Comparison of ENCODE assay signal across 10 cellular contexts in the genomic region with DNA sequence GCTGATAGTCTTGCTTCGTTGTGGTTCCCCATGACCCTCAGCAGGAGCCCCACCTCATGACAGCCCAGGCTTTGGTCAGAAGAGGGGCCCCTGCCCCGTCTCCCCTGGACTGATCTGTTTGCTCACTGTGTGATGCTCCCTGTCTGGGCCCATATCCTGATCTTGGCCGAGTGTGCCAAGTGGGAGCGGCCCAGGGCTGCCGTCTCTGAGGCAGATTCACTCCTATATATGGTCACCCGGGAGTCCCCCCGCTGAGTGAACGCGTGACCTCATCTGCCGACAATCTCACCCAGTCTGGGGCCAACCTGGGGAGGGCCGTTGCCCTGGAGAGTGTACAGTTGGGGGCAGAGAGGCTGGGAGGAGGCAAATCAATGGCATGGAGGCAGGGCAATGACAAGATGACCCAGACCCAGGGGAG. TPM values are rescaled to one million over a fixed set of nuclear protein-coding genes. Genes with fewer than 3 reads are reported as not detected.
DNase-seq lines count a peak whose midpoint lies in the region; ATAC-seq, FAIRE-seq and TF ChIP-seq lines count a peak whose summit lies in the region.
"Had no signal": no experiment of that assay in that cellular context is flagged by ENCODE, and none has a peak within 500 bp of the region (broad histone marks: within the 10 kb centered on the region; RNA-seq: fewer than 3 reads in every experiment).

No MANE protein-coding gene starts in this region.

- H3K27ac Mint-ChIP-seq in activated T-cell treated with anti-CD3 and anti-CD28 coated beads, Interleukin-2, amount 50 U/mL, for 72 hours: no peak overlapping the region
- H3K27ac Mint-ChIP-seq: activated naive CD4-positive, alpha-beta T cell treated with anti-CD3 and anti-CD28 coated beads, Interleukin-2, amount 50 U/mL, for 72 hours; naive thymus-derived CD4-positive, alpha-beta T cell had no signal

- no peaks in the 10 kb centered on the region for H3K9me3 ChIP-seq in HepG2 (ENCODE audit: low read length)
- no peaks in the 10 kb centered on the region for H3K9me3 ChIP-seq in transverse colon

- peak in 1 of 2 experiments; percentile 35; a peak in 2 of 4 replicates for TF ChIP-seq POLR2A in HepG2 (IDR thresholded peaks at IDR 0.05; ENCODE audit: insufficient read depth in 1 of 2, low read depth in 2 of 2, low read length in 2 of 2)
- no peak for TF ChIP-seq POLR2A in transverse colon (IDR thresholded peaks at IDR 0.05)

- no peak for TF ChIP-seq RAD21 in HepG2 (CRISPR knock-in tag; IDR thresholded peaks at IDR 0.05)

- intact Hi-C loops in HepG2 (cut with micrococcal nuclease; ENCODE audit: unreplicated experiment) (no loop called here), transverse colon (cut with DNase I; ENCODE audit: low total_unique reads) (no loop called here)

- no peak for FAIRE-seq in HepG2 (lab: Jason Lieb, UNC)

- no peaks in the 10 kb centered on the region for H3K36me3 ChIP-seq in HepG2 (replicated peaks in 1 of 2; ENCODE audit: control insufficient read depth in 1 of 2, insufficient read depth in 2 of 2, low read length in 2 of 2)
- H3K36me3 ChIP-seq in transverse colon: no peaks in the 10 kb centered on the region

- no peaks in the 10 kb centered on the region for H3K36me3 Mint-ChIP-seq in activated T-cell treated with anti-CD3 and anti-CD28 coated beads, Interleukin-2, amount 50 U/mL, for 72 hours (ENCODE audit: insufficient read depth in 2 of 2)
- H3K36me3 Mint-ChIP-seq: activated naive CD4-positive, alpha-beta T cell treated with anti-CD3 and anti-CD28 coated beads, Interleukin-2, amount 50 U/mL, for 72 hours; naive thymus-derived CD4-positive, alpha-beta T cell had no signal

- in situ Hi-C loops in HepG2 (cut with HindIII; ENCODE audit: extremely low pct_ligation_motif_present, low pct_unique_long_range_greater_than_20kb): no loop called here
- in situ Hi-C loops in transverse colon (cut with MboI; ENCODE audit: low pct_ligation_motif_present in 1 of 4, low pct_unique_long_range_greater_than_20kb in 1 of 4, low sequenced_read_pairs in 3 of 4): no loop called here

- CTCF ChIA-PET in HepG2 (lab: Yijun Ruan, JAX; ENCODE audit: low intra/inter-chr PET ratio, low total read pairs): no interaction called here

- H3K9me3 Mint-ChIP-seq in activated T-cell treated with anti-CD3 and anti-CD28 coated beads, Interleukin-2, amount 50 U/mL, for 72 hours: no peaks in the 10 kb centered on the region
- H3K9me3 Mint-ChIP-seq: activated naive CD4-positive, alpha-beta T cell treated with anti-CD3 and anti-CD28 coated beads, Interleukin-2, amount 50 U/mL, for 72 hours; naive thymus-derived CD4-positive, alpha-beta T cell had no signal

- H3K27ac ChIP-seq in HepG2 (ENCODE audit: extremely low read length, insufficient read depth, low read length) (peak overlapping the region; percentile 48), transverse colon (peak overlapping the region; percentile 62 to 91 (median 86))

- peak overlapping the region; percentile 45 for H3K4me2 ChIP-seq in HepG2 (ENCODE audit: low read depth, low read length)

- H3K27me3 Mint-ChIP-seq in activated T-cell treated with anti-CD3 and anti-CD28 coated beads, Interleukin-2, amount 50 U/mL, for 72 hours (ENCODE audit: low read depth): no peaks in the 10 kb centered on the region
- H3K27me3 Mint-ChIP-seq: naive thymus-derived CD4-positive, alpha-beta T cell had no signal

- no peaks in the 10 kb centered on the region for H3K4me1 Mint-ChIP-seq in activated T-cell treated with anti-CD3 and anti-CD28 coated beads, Interleukin-2, amount 50 U/mL, for 72 hours (ENCODE audit: low read depth)
- H3K4me1 Mint-ChIP-seq: naive thymus-derived CD4-positive, alpha-beta T cell had no signal

- H2AFZ ChIP-seq in HepG2 (ENCODE audit: low read length): no peak overlapping the region

- H3K79me2 ChIP-seq in HepG2 (ENCODE audit: insufficient read depth, low read length): no peaks in the 10 kb centered on the region

- no peak overlapping the region; the same call in 1 of the 2 replicates for H3K9ac ChIP-seq in HepG2 (ENCODE audit: insufficient read depth, low read depth, low read length)

- BruUV-seq in HepG2 (replicated peaks; lab: Mats Ljungman, UMichigan): no TSS peak

- H3K4me3 Mint-ChIP-seq in activated T-cell treated with anti-CD3 and anti-CD28 coated beads, Interleukin-2, amount 50 U/mL, for 72 hours: no peak overlapping the region
- H3K4me3 Mint-ChIP-seq: naive thymus-derived CD4-positive, alpha-beta T cell had no signal

- TF ChIP-seq EP300 in HepG2 (IDR thresholded peaks at IDR 0.05; ENCODE audit: low read depth in 2 of 2, low read length in 2 of 2): no peak
- no peak for TF ChIP-seq EP300 in HepG2 (CRISPR knock-in tag; IDR thresholded peaks at IDR 0.05; ENCODE audit: borderline replicate concordance)
- TF ChIP-seq EP300 in transverse colon (IDR thresholded peaks at IDR 0.05; ENCODE audit: low read depth): no peak

- ATAC-seq in HepG2 (peak; percentile 34), GM18909 (IDR thresholded peaks at IDR 0.05; ENCODE audit: poor library complexity, unreplicated experiment) (no peak), HG03135 (IDR thresholded peaks at IDR 0.05; ENCODE audit: unreplicated experiment) (no peak)
- ATAC-seq in activated T-cell treated with anti-CD3 and anti-CD28 coated beads, Interleukin-2, amount 50 U/mL, for 72 hours (replicated peaks in 1 of 2): no peak
- ATAC-seq: activated naive CD4-positive, alpha-beta T cell treated with anti-CD3 and anti-CD28 coated beads, Interleukin-2, amount 50 U/mL, for 72 hours; naive thymus-derived CD4-positive, alpha-beta T cell had no signal

- H3K4me1 ChIP-seq in HepG2 (ENCODE audit: insufficient read depth, low read length) (peaks cover 50% of the 10 kb centered on the region), transverse colon (peaks cover 28 to 37% (median 33%) of the 10 kb centered on the region in 4 donors)

- POLR2A ChIA-PET in HepG2 (lab: Yijun Ruan, JAX): interaction anchor here (1.3 kb wide), 1 partner anchor 34 kb away, joined by 3 read pairs; no protein-coding TSS in a partner anchor

- TF ChIP-seq CTCF in choroid plexus epithelial cell (conservative IDR thresholded peaks at IDR 0.05; ENCODE audit: low read depth, low read length) (no peak), HepG2 (CRISPR knock-in tag; IDR thresholded peaks at IDR 0.05) (no peak), transverse colon (IDR thresholded peaks at IDR 0.05) (no peak)

- H4K20me1 ChIP-seq in HepG2 (ENCODE audit: insufficient read depth, low read length): no peaks in the 10 kb centered on the region

- WGBS in HepG2 (ENCODE audit: low lambda C conversion rate): 0% methylated on average over 1 of the region's 11 CpGs
- WGBS in transverse colon (ENCODE audit: low coverage in 1 of 2), 2 donors: 52% methylated on average over 11 of the region's 11 CpGs; no CpG with 5 or more reads in 1 of the 2 donors

- H3K27me3 ChIP-seq in HepG2 (ENCODE audit: control insufficient read depth in 1 of 2, insufficient read depth in 2 of 2, low read length in 2 of 2) (no peaks in the 10 kb centered on the region), transverse colon (no peaks in the 10 kb centered on the region)

- no peak overlapping the region for H3K4me3 ChIP-seq in choroid plexus epithelial cell (ENCODE audit: low read depth, low read length)
- peak overlapping the region in 1 of 3 experiments; percentile 5; a peak in 1 of 6 replicates for H3K4me3 ChIP-seq in HepG2 (replicated peaks in 1 of 3; ENCODE audit: insufficient read depth in 1 of 3, low read depth in 2 of 3, low read length in 3 of 3)
- no peak overlapping the region for H3K4me3 ChIP-seq in transverse colon

- DNase-seq in HT1080 (ENCODE audit: low read depth) (peak; percentile 81), choroid plexus epithelial cell (ENCODE audit: low read depth) (peak; percentile 93), HepG2 (ENCODE audit: low spot score) (peak; percentile 76), transverse colon (peak; percentile 71), NCI-H748 treated with DMSO at 0.1 percent for 48 hours (lab: John Stamatoyannopoulos, UW) (no peak)
- DNase-seq in activated T-cell treated with anti-CD3 and anti-CD28 coated beads, Interleukin-2, amount 50 U/mL, for 72 hours: no peak

RNA-seq across cellular contexts. Expression of gene PPIF, which starts 34.5 kb away (rescaled TPM):
- total RNA-seq in HT1080 (2014; rRNA removed; shearing (Covaris generic)): 65.0 and 86.7 TPM in 2 replicates
- polyA plus RNA-seq in HT1080 (2015; cell fraction: cytosol; rRNA removed): 110 and 112 TPM in 2 replicates
- polyA plus RNA-seq in HT1080 (2015; cell fraction: nucleus; rRNA removed): 81.6 and 86.9 TPM in 2 replicates
- total RNA-seq in HepG2 (2016; rRNA removed; fragmentation: Illumina TruSeq; extraction: Trizol): 157 and 178 TPM in 2 replicates
- 30.6 and 37.3 TPM in 2 replicates for total RNA-seq in HepG2 (2016; cell fraction: cytosol; rRNA removed; fragmentation: Illumina TruSeq; extraction: Trizol; ENCODE audit: low read depth)
- total RNA-seq in HepG2 (2016; cell fraction: insoluble cytoplasmic fraction; rRNA removed; fragmentation: Illumina TruSeq; extraction: Trizol): 154 and 176 TPM in 2 replicates
- total RNA-seq in HepG2 (2016; cell fraction: membrane; rRNA removed; fragmentation: Illumina TruSeq; extraction: Trizol): 93.6 and 97.6 TPM in 2 replicates
- 106 and 121 TPM in 2 replicates for total RNA-seq in HepG2 (2016; cell fraction: nucleus; rRNA removed; fragmentation: Illumina TruSeq; extraction: Trizol)
- 134 and 147 TPM in 2 replicates for polyA plus RNA-seq in HepG2 (2011; rRNA removed)
- 144 and 156 TPM in 2 replicates for polyA plus RNA-seq in HepG2 (2011; cell fraction: cytosol; rRNA removed)
- polyA plus RNA-seq in HepG2 (2011; cell fraction: nucleus; rRNA removed): 229 and 231 TPM in 2 replicates
- 92.0 and 152 TPM in 2 replicates for polyA plus RNA-seq in HepG2 (2012)
- 48.0 and 48.3 TPM in 2 replicates for polyA plus RNA-seq in HepG2 (2016; cell fraction: cytosol; fragmentation: Illumina TruSeq; extraction: Trizol; ENCODE audit: low read depth)
- polyA plus RNA-seq in HepG2 (2016; cell fraction: insoluble cytoplasmic fraction; fragmentation: Illumina TruSeq; extraction: Trizol; ENCODE audit: low read depth): 270 and 301 TPM in 2 replicates
- polyA plus RNA-seq in HepG2 (2016; cell fraction: membrane; fragmentation: Illumina TruSeq; extraction: Trizol; ENCODE audit: low read depth): 80.3 and 83.8 TPM in 2 replicates
- polyA plus RNA-seq in HepG2 (2016; cell fraction: nucleus; fragmentation: Illumina TruSeq; extraction: Trizol; ENCODE audit: insufficient read depth, low read depth): 218 and 229 TPM in 2 replicates
- 220 and 249 TPM in 2 replicates for polyA minus RNA-seq in HepG2 (2011; rRNA and poly(A)+ RNA removed; ENCODE audit: low replicate concordance)
- 69.6 and 71.7 TPM in 2 replicates for polyA minus RNA-seq in HepG2 (2011; cell fraction: cytosol; rRNA and poly(A)+ RNA removed)
- 105 and 112 TPM in 2 replicates for polyA minus RNA-seq in HepG2 (2011; cell fraction: nucleus; rRNA and poly(A)+ RNA removed)
- total RNA-seq in transverse colon: 100 to 1,000 TPM in 1 of 4 donors, 10 to 100 TPM in 3; 37.2 to 149 (median 51.6) TPM
- 100 to 1,000 TPM; 102 to 104 TPM for total RNA-seq in activated T-cell treated with anti-CD3 and anti-CD28 coated beads, Interleukin-2, amount 50 U/mL, for 72 hours

Comparison
In these comparisons a context has a peak if more than half of its experiments do, and no peak if none do; other contexts are left out.
1. DNase-seq: peak in HT1080 (single experiment), choroid plexus epithelial cell (single experiment), HepG2 (single experiment) and transverse colon (single experiment); none in activated T-cell treated with anti-CD3 and anti-CD28 coated beads, Interleukin-2, amount 50 U/mL, for 72 hours (0 of 2) and NCI-H748 treated with DMSO at 0.1 percent for 48 hours (single experiment).